1 cellular context compared by ENCODE assay signal in the genomic region with DNA sequence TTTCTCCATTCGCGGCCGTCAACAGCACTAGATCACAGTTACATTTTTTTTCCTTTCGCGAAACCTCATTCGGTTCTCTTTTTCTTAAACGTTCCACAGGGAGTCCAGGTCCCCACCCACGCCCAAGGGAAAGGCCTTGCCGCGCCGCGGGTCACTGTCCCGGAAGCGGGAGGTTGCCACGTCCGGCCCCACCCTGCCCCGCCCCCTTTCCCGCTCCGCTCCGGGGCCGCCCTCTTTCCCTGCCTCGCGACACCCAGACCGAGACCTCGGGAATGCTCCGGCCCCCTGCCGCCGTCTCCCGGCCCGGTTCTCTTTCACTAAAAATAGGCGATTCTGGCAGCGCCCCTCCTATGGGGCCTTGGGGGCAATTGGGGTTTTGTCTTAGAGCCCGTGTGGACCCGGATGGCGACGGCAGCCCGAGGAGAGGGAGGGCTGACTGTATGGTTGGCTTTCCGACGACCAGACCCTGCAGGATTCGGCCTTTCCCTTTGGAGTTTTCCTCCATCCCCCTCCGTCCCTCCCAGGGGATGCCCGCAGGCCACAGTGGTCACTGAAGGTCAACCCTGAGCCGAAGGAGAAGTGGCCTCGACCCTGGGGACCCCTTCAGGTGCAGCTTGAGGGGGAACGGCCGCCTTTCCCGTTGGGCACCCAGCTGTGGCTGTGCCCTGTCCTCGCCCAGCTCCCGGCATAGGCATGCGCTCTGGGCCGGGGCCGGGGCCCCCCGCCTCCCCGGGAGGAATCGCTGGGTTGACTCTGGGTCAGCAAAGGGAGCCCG.
A peak's percentile ranks its signal among the peaks of the same experiment; 100 is the strongest.
TF ChIP-seq lines count a peak whose summit lies in the region.

No MANE protein-coding gene starts in this region.

TF ChIP-seq in HepG2, 621 proteins besides CTCF, POLR2A, EP300 and RAD21 (continued from another document and continues in another):
- TF ChIP-seq, protein P1, sequence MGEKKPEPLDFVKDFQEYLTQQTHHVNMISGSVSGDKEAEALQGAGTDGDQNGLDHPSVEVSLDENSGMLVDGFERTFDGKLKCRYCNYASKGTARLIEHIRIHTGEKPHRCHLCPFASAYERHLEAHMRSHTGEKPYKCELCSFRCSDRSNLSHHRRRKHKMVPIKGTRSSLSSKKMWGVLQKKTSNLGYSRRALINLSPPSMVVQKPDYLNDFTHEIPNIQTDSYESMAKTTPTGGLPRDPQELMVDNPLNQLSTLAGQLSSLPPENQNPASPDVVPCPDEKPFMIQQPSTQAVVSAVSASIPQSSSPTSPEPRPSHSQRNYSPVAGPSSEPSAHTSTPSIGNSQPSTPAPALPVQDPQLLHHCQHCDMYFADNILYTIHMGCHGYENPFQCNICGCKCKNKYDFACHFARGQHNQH (CRISPR knock-in tag; IDR thresholded peaks at IDR 0.05), result 0 out of 2 replicates have a peak, but pooled peaks have one; percentile 40
- TF ChIP-seq ZKSCAN8 (CRISPR knock-in tag; IDR thresholded peaks at IDR 0.05; ENCODE audit: borderline replicate concordance) (no peak), ZNF577 (CRISPR knock-in tag; IDR thresholded peaks at IDR 0.05; ENCODE audit: borderline replicate concordance, low read depth) (0 out of 2 replicates have a peak, but pooled peaks have one; percentile 81), TBX3 (IDR thresholded peaks at IDR 0.05; ENCODE audit: borderline replicate concordance) (no peak), NFE2L1 (CRISPR knock-in tag; IDR thresholded peaks at IDR 0.05; ENCODE audit: borderline replicate concordance) (no peak), SP140L (CRISPR knock-in tag; IDR thresholded peaks at IDR 0.05; ENCODE audit: borderline replicate concordance) (peak; percentile 43; the same call in 1 of the 2 replicates), ZNF496 (CRISPR knock-in tag; IDR thresholded peaks at IDR 0.05; ENCODE audit: insufficient replicate concordance) (no peak), ZFP36 (IDR thresholded peaks at IDR 0.05; ENCODE audit: borderline replicate concordance, low read depth, low read length, partially characterized antibody) (no peak), TBP (CRISPR knock-in tag; IDR thresholded peaks at IDR 0.05) (no peak), AGO2 (optimal IDR thresholded peaks at IDR 0.05; ENCODE audit: low read depth, low read length) (peak; percentile 89), ZNF235 (CRISPR knock-in tag; IDR thresholded peaks at IDR 0.05; ENCODE audit: borderline replicate concordance) (no peak), DNMT1 (CRISPR knock-in tag; IDR thresholded peaks at IDR 0.05) (no peak), ZNF468 (CRISPR knock-in tag; IDR thresholded peaks at IDR 0.05) (no peak), FOXC1 (CRISPR knock-in tag; IDR thresholded peaks at IDR 0.05; ENCODE audit: borderline replicate concordance) (0 out of 2 replicates have a peak, but pooled peaks have one; percentile 16), SIN3B (IDR thresholded peaks at IDR 0.05; ENCODE audit: low read length) (no peak), KAT8 (CRISPR knock-in tag; IDR thresholded peaks at IDR 0.05) (peak; percentile 64), ZNF34 (CRISPR knock-in tag; IDR thresholded peaks at IDR 0.05; ENCODE audit: borderline replicate concordance) (no peak; the same call in 1 of the 2 replicates), HDAC2 (CRISPR knock-in tag; IDR thresholded peaks at IDR 0.05) (no peak; the same call in none of the 2 replicates), REL (CRISPR knock-in tag; conservative IDR thresholded peaks at IDR 0.05) (no peak), ZMAT3 (CRISPR knock-in tag; conservative IDR thresholded peaks at IDR 0.05) (0 out of 2 replicates have a peak, but pooled peaks have one; percentile 63), ETV6 (CRISPR knock-in tag; conservative IDR thresholded peaks at IDR 0.05) (no peak; the same call in 1 of the 2 replicates), ZMYM4 (CRISPR knock-in tag; IDR thresholded peaks at IDR 0.05) (0 out of 2 replicates have a peak, but pooled peaks have one; percentile 23), HOMEZ (CRISPR knock-in tag; IDR thresholded peaks at IDR 0.05; ENCODE audit: low read depth) (no peak), CBX2 (IDR thresholded peaks at IDR 0.05; ENCODE audit: low read depth, low read length) (no peak), CBX2 (CRISPR knock-in tag; IDR thresholded peaks at IDR 0.05; ENCODE audit: low read depth) (no peak), PTBP1 (IDR thresholded peaks at IDR 0.05; ENCODE audit: low read depth, low read length, poor library complexity, severe bottlenecking) (no peak), FOXK1 (CRISPR knock-in tag; IDR thresholded peaks at IDR 0.05; ENCODE audit: borderline replicate concordance, low read depth) (no peak), SAFB2 (CRISPR knock-in tag; IDR thresholded peaks at IDR 0.05; ENCODE audit: borderline replicate concordance, low read depth) (no peak), ZXDC (CRISPR knock-in tag; IDR thresholded peaks at IDR 0.05) (peak; percentile 70; the same call in 1 of the 2 replicates), CBX1 (IDR thresholded peaks at IDR 0.05; ENCODE audit: low read depth) (no peak), ZNF616 (CRISPR knock-in tag; IDR thresholded peaks at IDR 0.05; ENCODE audit: low read depth) (no peak), ZBTB21 (CRISPR knock-in tag; IDR thresholded peaks at IDR 0.05) (no peak), RXRB (CRISPR knock-in tag; IDR thresholded peaks at IDR 0.05; ENCODE audit: borderline replicate concordance) (peak; percentile 26; the same call in 1 of the 2 replicates), TARDBP (CRISPR knock-in tag; IDR thresholded peaks at IDR 0.05) (no peak), ZNF878 (CRISPR knock-in tag; IDR thresholded peaks at IDR 0.05) (peak; percentile 43; the same call in 1 of the 2 replicates), ARID2 (CRISPR knock-in tag; IDR thresholded peaks at IDR 0.05; ENCODE audit: borderline replicate concordance) (no peak), PRPF4 (IDR thresholded peaks at IDR 0.05; ENCODE audit: low read depth, low read length, poor library complexity, severe bottlenecking) (no peak), ZBTB8A (CRISPR knock-in tag; IDR thresholded peaks at IDR 0.05; ENCODE audit: borderline replicate concordance, low read depth) (no peak), SKI (IDR thresholded peaks at IDR 0.05; ENCODE audit: partially characterized antibody) (no peak), HNF4G (IDR thresholded peaks at IDR 0.05; ENCODE audit: borderline replicate concordance, low read depth, low read length) (no peak), HNF4G (CRISPR knock-in tag; IDR thresholded peaks at IDR 0.05; ENCODE audit: borderline replicate concordance, low read depth) (no peak), ZKSCAN5 (CRISPR knock-in tag; IDR thresholded peaks at IDR 0.05) (no peak), NR2F1 (CRISPR knock-in tag; IDR thresholded peaks at IDR 0.05) (0 out of 4 replicates have a peak, but pooled peaks of 1 of the 2 experiments have one; percentile 16), HOXA3 (CRISPR knock-in tag; IDR thresholded peaks at IDR 0.05) (peak; percentile 47; the same call in 1 of the 2 replicates), TBX2 (CRISPR knock-in tag; IDR thresholded peaks at IDR 0.05; ENCODE audit: borderline replicate concordance) (0 out of 2 replicates have a peak, but pooled peaks have one; percentile 4), ATF1 (CRISPR knock-in tag; IDR thresholded peaks at IDR 0.05) (no peak), ARNT (IDR thresholded peaks at IDR 0.05) (no peak), KDM1A (CRISPR knock-in tag; IDR thresholded peaks at IDR 0.05) (no peak)
- TF ChIP-seq, protein P2, sequence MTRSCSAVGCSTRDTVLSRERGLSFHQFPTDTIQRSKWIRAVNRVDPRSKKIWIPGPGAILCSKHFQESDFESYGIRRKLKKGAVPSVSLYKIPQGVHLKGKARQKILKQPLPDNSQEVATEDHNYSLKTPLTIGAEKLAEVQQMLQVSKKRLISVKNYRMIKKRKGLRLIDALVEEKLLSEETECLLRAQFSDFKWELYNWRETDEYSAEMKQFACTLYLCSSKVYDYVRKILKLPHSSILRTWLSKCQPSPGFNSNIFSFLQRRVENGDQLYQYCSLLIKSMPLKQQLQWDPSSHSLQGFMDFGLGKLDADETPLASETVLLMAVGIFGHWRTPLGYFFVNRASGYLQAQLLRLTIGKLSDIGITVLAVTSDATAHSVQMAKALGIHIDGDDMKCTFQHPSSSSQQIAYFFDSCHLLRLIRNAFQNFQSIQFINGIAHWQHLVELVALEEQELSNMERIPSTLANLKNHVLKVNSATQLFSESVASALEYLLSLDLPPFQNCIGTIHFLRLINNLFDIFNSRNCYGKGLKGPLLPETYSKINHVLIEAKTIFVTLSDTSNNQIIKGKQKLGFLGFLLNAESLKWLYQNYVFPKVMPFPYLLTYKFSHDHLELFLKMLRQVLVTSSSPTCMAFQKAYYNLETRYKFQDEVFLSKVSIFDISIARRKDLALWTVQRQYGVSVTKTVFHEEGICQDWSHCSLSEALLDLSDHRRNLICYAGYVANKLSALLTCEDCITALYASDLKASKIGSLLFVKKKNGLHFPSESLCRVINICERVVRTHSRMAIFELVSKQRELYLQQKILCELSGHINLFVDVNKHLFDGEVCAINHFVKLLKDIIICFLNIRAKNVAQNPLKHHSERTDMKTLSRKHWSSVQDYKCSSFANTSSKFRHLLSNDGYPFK (CRISPR knock-in tag; IDR thresholded peaks at IDR 0.05; ENCODE audit: borderline replicate concordance), result no peak
- TF ChIP-seq, protein P3, sequence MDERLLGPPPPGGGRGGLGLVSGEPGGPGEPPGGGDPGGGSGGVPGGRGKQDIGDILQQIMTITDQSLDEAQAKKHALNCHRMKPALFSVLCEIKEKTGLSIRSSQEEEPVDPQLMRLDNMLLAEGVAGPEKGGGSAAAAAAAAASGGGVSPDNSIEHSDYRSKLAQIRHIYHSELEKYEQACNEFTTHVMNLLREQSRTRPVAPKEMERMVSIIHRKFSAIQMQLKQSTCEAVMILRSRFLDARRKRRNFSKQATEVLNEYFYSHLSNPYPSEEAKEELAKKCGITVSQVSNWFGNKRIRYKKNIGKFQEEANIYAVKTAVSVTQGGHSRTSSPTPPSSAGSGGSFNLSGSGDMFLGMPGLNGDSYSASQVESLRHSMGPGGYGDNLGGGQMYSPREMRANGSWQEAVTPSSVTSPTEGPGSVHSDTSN (CRISPR knock-in tag; IDR thresholded peaks at IDR 0.05), result no peak
- TF ChIP-seq, protein P4, sequence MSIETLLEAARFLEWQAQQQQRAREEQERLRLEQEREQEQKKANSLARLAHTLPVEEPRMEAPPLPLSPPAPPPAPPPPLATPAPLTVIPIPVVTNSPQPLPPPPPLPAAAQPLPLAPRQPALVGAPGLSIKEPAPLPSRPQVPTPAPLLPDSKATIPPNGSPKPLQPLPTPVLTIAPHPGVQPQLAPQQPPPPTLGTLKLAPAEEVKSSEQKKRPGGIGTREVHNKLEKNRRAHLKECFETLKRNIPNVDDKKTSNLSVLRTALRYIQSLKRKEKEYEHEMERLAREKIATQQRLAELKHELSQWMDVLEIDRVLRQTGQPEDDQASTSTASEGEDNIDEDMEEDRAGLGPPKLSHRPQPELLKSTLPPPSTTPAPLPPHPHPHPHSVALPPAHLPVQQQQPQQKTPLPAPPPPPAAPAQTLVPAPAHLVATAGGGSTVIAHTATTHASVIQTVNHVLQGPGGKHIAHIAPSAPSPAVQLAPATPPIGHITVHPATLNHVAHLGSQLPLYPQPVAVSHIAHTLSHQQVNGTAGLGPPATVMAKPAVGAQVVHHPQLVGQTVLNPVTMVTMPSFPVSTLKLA (IDR thresholded peaks at IDR 0.05), result no peak
- TF ChIP-seq, protein P5, sequence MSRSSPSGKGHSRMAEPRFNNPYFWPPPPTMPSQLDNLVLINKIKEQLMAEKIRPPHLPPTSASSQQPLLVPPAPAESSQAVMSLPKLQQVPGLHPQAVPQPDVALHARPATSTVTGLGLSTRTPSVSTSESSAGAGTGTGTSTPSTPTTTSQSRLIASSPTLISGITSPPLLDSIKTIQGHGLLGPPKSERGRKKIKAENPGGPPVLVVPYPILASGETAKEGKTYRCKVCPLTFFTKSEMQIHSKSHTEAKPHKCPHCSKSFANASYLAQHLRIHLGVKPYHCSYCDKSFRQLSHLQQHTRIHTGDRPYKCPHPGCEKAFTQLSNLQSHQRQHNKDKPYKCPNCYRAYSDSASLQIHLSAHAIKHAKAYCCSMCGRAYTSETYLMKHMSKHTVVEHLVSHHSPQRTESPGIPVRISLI (CRISPR knock-in tag; IDR thresholded peaks at IDR 0.05; ENCODE audit: borderline replicate concordance), result no peak
- TF ChIP-seq, protein P6, sequence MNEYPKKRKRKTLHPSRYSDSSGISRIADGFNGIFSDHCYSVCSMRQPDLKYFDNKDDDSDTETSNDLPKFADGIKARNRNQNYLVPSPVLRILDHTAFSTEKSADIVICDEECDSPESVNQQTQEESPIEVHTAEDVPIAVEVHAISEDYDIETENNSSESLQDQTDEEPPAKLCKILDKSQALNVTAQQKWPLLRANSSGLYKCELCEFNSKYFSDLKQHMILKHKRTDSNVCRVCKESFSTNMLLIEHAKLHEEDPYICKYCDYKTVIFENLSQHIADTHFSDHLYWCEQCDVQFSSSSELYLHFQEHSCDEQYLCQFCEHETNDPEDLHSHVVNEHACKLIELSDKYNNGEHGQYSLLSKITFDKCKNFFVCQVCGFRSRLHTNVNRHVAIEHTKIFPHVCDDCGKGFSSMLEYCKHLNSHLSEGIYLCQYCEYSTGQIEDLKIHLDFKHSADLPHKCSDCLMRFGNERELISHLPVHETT (CRISPR knock-in tag; conservative IDR thresholded peaks at IDR 0.05), result no peak
